ENCODE assay signal across 16 cellular contexts in the genomic region with DNA sequence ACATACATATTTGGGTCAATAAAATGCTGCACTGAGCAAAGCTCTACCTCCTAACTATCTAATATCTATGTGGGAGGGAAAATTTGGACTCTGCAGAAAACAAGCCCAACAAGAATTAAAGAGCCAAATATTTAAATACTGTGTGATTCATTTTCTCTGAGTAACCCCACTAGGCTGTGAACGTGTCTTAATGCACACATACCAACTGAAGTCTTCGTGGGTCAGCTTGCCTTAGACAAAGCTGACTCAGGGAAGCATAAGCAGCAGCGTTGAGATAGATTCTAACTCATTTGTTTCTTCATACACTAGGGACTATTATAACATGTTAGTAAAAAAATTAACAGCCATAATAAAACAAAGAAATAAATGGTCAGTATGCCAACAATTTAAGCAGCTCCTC.
A peak's percentile ranks its signal among the peaks of the same experiment; 100 is the strongest.
DNase-seq lines count a peak whose midpoint lies in the region; ATAC-seq, FAIRE-seq and TF ChIP-seq lines count a peak whose summit lies in the region.
"Had no signal": no experiment of that assay in that cellular context is flagged by ENCODE, and none has a peak within 500 bp of the region (broad histone marks: within the 10 kb centered on the region; RNA-seq: fewer than 3 reads in every experiment).

No MANE protein-coding gene starts in this region.

- H3K27ac ChIP-seq in A549 (0 out of 6 replicates have a peak overlapping the region, but pooled peaks of 1 of the 2 experiments have one; percentile 26), astrocyte (ENCODE audit: low read depth, low read length) (no peak overlapping the region)
- H3K27ac ChIP-seq: gastroesophageal sphincter had no signal

- H3K4me3 Mint-ChIP-seq in astrocyte (ENCODE audit: unreplicated experiment) (no peak overlapping the region), Caco-2 (ENCODE audit: unreplicated experiment) (no peak overlapping the region)
- no peak overlapping the region for H3K4me3 Mint-ChIP-seq in stimulated activated naive CD8-positive, alpha-beta T cell treated with anti-CD3 and anti-CD28 coated beads, Interleukin-15, amount 100 ng/mL, for 72 hours
- H3K4me3 Mint-ChIP-seq: activated CD4-positive, alpha-beta T cell treated with anti-CD3 and anti-CD28 coated beads, Interleukin-2, amount 10 ng/mL, durations not matched to agents 24 days and 14 days; nephron progenitor cell had no signal

- intact Hi-C loops in Caco-2 (cut with micrococcal nuclease; ENCODE audit: unreplicated experiment) = no loop called here

- TF ChIP-seq CTCF in A549 (IDR thresholded peaks at IDR 0.05) (no peak), astrocyte (IDR thresholded peaks at IDR 0.05; ENCODE audit: insufficient read depth, low read depth, low read length) (no peak), Caco-2 (IDR thresholded peaks at IDR 0.05; ENCODE audit: insufficient read depth in 1 of 2, low read depth in 1 of 2, low read length in 1 of 2, severe bottlenecking in 1 of 2, unreplicated experiment in 1 of 2) (no peak)

- H3K4me3 ChIP-seq in A549 (no peak overlapping the region), astrocyte (ENCODE audit: insufficient read depth, low read depth, low read length) (no peak overlapping the region), Caco-2 (ENCODE audit: low read depth, low read length) (no peak overlapping the region)
- H3K4me3 ChIP-seq: gastroesophageal sphincter, tibial artery had no signal

- H3K4me1 Mint-ChIP-seq in astrocyte (ENCODE audit: low read depth, unreplicated experiment) (peaks cover 18% of the 10 kb centered on the region), Caco-2 (ENCODE audit: low read depth, unreplicated experiment) (no peaks in the 10 kb centered on the region)
- no peaks in the 10 kb centered on the region for H3K4me1 Mint-ChIP-seq in stimulated activated naive CD8-positive, alpha-beta T cell treated with anti-CD3 and anti-CD28 coated beads, Interleukin-15, amount 100 ng/mL, for 72 hours
- H3K4me1 Mint-ChIP-seq: activated CD4-positive, alpha-beta T cell treated with anti-CD3 and anti-CD28 coated beads, Interleukin-2, amount 10 ng/mL, durations not matched to agents 24 days and 14 days; nephron progenitor cell had no signal

- BruUV-seq in Caco-2 (replicated peaks; lab: Mats Ljungman, UMichigan) = no TSS peak

- H3K27me3 Mint-ChIP-seq in astrocyte (ENCODE audit: low read depth, unreplicated experiment) (no peaks in the 10 kb centered on the region), Caco-2 (ENCODE audit: insufficient read depth, unreplicated experiment) (no peaks in the 10 kb centered on the region)
- no peaks in the 10 kb centered on the region for H3K27me3 Mint-ChIP-seq in stimulated activated naive CD8-positive, alpha-beta T cell treated with anti-CD3 and anti-CD28 coated beads, Interleukin-15, amount 100 ng/mL, for 72 hours
- H3K27me3 Mint-ChIP-seq: activated CD4-positive, alpha-beta T cell treated with anti-CD3 and anti-CD28 coated beads, Interleukin-2, amount 10 ng/mL, durations not matched to agents 24 days and 14 days had no signal

- H4K20me1 ChIP-seq in astrocyte (ENCODE audit: insufficient read depth, low read length) = no peaks in the 10 kb centered on the region

- H3K36me3 Mint-ChIP-seq in astrocyte (ENCODE audit: low read depth, unreplicated experiment) = no peaks in the 10 kb centered on the region
- no peaks in the 10 kb centered on the region for H3K36me3 Mint-ChIP-seq in Caco-2 (ENCODE audit: insufficient read depth, unreplicated experiment)

- DNase-seq in A549 (ENCODE audit: low read depth in 1 of 2, low spot score in 1 of 2) (peak in 1 of 2 experiments; percentile 5), HS-27A (ENCODE audit: low read depth) (peak; percentile 89), astrocyte (ENCODE audit: low read depth) (peak; percentile 84), hepatic stellate cell (ENCODE audit: low spot score) (peak; percentile 38), Caco-2 (no peak)
- no peak for DNase-seq in stimulated activated naive CD8-positive, alpha-beta T cell treated with anti-CD3 and anti-CD28 coated beads, Interleukin-15, amount 100 ng/mL, for 72 hours
- DNase-seq: activated CD4-positive, alpha-beta T cell treated with anti-CD3 and anti-CD28 coated beads, Interleukin-2, amount 10 ng/mL, durations not matched to agents 24 days and 14 days; DMS79; NCI-H2029 treated with DMSO at 0.1 percent for 48 hours; nephron progenitor cell; tibial artery had no signal

- H3K36me3 ChIP-seq in astrocyte (ENCODE audit: insufficient read depth, low read length) (no peaks in the 10 kb centered on the region), Caco-2 (ENCODE audit: control insufficient read depth, insufficient read depth, low read length) (no peaks in the 10 kb centered on the region)
- H3K36me3 ChIP-seq: gastroesophageal sphincter, tibial artery had no signal

- H3K4me2 ChIP-seq in A549 = peak overlapping the region; percentile 56
- H3K4me2 ChIP-seq in astrocyte (ENCODE audit: low read length) = no peak overlapping the region

- TF ChIP-seq POLR2A in A549 (IDR thresholded peaks at IDR 0.05; ENCODE audit: low read length) = no peak

- no peak for TF ChIP-seq EP300 in A549 (IDR thresholded peaks at IDR 0.05)

- FAIRE-seq in A549 (lab: Jason Lieb, UNC) (no peak), astrocyte (lab: Jason Lieb, UNC) (peak; percentile 23)

- H3K27ac Mint-ChIP-seq in astrocyte (ENCODE audit: unreplicated experiment) = peak overlapping the region; percentile 66
- no peak overlapping the region for H3K27ac Mint-ChIP-seq in stimulated activated naive CD8-positive, alpha-beta T cell treated with anti-CD3 and anti-CD28 coated beads, Interleukin-15, amount 100 ng/mL, for 72 hours
- H3K27ac Mint-ChIP-seq in Caco-2 (ENCODE audit: unreplicated experiment) = no peak overlapping the region
- H3K27ac Mint-ChIP-seq: activated CD4-positive, alpha-beta T cell treated with anti-CD3 and anti-CD28 coated beads, Interleukin-2, amount 10 ng/mL, durations not matched to agents 24 days and 14 days; nephron progenitor cell had no signal

- ATAC-seq in A549 (peak in 1 of 2 experiments; percentile 73; a peak in 2 of 6 replicates), GM21423 (IDR thresholded peaks at IDR 0.05; ENCODE audit: unreplicated experiment) (no peak), HG03354 (IDR thresholded peaks at IDR 0.05; ENCODE audit: poor library complexity, severe bottlenecking, unreplicated experiment) (no peak)
- no peak for ATAC-seq in stimulated activated naive CD8-positive, alpha-beta T cell treated with anti-CD3 and anti-CD28 coated beads, Interleukin-15, amount 100 ng/mL, for 72 hours
- ATAC-seq: gastroesophageal sphincter, HCT116, left lobe of liver had no signal

- CTCF ChIA-PET in A549 (lab: Yijun Ruan, JAX) = interaction anchor here (1.0 kb wide), 1 partner anchor 115 kb away, joined by 3 read pairs; no protein-coding TSS in a partner anchor
- CTCF ChIA-PET in Caco-2 (lab: Charles Lee) = no interaction called here

- 3% methylated on average over 3 of the region's 3 CpGs for WGBS in A549 (ENCODE audit: missing lambda C conversion rate)

- no peak overlapping the region for H2AFZ ChIP-seq in astrocyte (ENCODE audit: low read depth, low read length)

- H3K4me1 ChIP-seq in A549 (peaks cover 13% of the 10 kb centered on the region), astrocyte (ENCODE audit: insufficient read depth, low read length) (peaks cover 4% of the 10 kb centered on the region), Caco-2 (no peaks in the 10 kb centered on the region)

- peaks cover 2% of the 10 kb centered on the region for H3K9me3 Mint-ChIP-seq in astrocyte (ENCODE audit: unreplicated experiment)
- no peaks in the 10 kb centered on the region for H3K9me3 Mint-ChIP-seq in stimulated activated naive CD8-positive, alpha-beta T cell treated with anti-CD3 and anti-CD28 coated beads, Interleukin-15, amount 100 ng/mL, for 72 hours
- no peaks in the 10 kb centered on the region for H3K9me3 Mint-ChIP-seq in Caco-2 (ENCODE audit: unreplicated experiment)
- H3K9me3 Mint-ChIP-seq: activated CD4-positive, alpha-beta T cell treated with anti-CD3 and anti-CD28 coated beads, Interleukin-2, amount 10 ng/mL, durations not matched to agents 24 days and 14 days; nephron progenitor cell had no signal

- H3K9ac ChIP-seq in astrocyte (ENCODE audit: low read length) = no peak overlapping the region

- POLR2A ChIA-PET in A549 (lab: Yijun Ruan, JAX) = no interaction called here
- POLR2A ChIA-PET in Caco-2 (lab: Charles Lee) = no interaction called here

- H3K27me3 ChIP-seq in astrocyte (ENCODE audit: insufficient read depth, low read length) = no peaks in the 10 kb centered on the region
- H3K27me3 ChIP-seq in Caco-2 (replicated peaks; ENCODE audit: control insufficient read depth, insufficient read depth, low read length) = no peaks in the 10 kb centered on the region
- H3K27me3 ChIP-seq: gastroesophageal sphincter, tibial artery had no signal

- no peaks in the 10 kb centered on the region for H3K79me2 ChIP-seq in astrocyte (ENCODE audit: insufficient read depth, low read length)

- no peak for TF ChIP-seq RAD21 in A549 (conservative IDR thresholded peaks at IDR 0.05 in 1 of 2, IDR thresholded peaks at IDR 0.05 in 1 of 2)

- H3K9me3 ChIP-seq in A549 = no peaks in the 10 kb centered on the region
- no peaks in the 10 kb centered on the region for H3K9me3 ChIP-seq in astrocyte (ENCODE audit: insufficient read depth, low read depth, low read length)
- H3K9me3 ChIP-seq in Caco-2 = no peaks in the 10 kb centered on the region
- H3K9me3 ChIP-seq: gastroesophageal sphincter, tibial artery had no signal

TF ChIP-seq in A549, 52 proteins besides CTCF, POLR2A, EP300 and RAD21 (continues in another document):
- TF ChIP-seq SREBF2 (IDR thresholded peaks at IDR 0.05) (no peak), FOSL2 (IDR thresholded peaks at IDR 0.05) (no peak), FOSL2 (CRISPR knock-in tag; IDR thresholded peaks at IDR 0.05) (no peak), KDM1A (IDR thresholded peaks at IDR 0.05; ENCODE audit: low read depth) (no peak), MAFK (IDR thresholded peaks at IDR 0.05; ENCODE audit: partially characterized antibody) (peak; percentile 2), MYC (IDR thresholded peaks at IDR 0.05; ENCODE audit: borderline replicate concordance, low read length) (no peak), KDM5A (IDR thresholded peaks at IDR 0.05) (no peak)
- TF ChIP-seq, protein P1, sequence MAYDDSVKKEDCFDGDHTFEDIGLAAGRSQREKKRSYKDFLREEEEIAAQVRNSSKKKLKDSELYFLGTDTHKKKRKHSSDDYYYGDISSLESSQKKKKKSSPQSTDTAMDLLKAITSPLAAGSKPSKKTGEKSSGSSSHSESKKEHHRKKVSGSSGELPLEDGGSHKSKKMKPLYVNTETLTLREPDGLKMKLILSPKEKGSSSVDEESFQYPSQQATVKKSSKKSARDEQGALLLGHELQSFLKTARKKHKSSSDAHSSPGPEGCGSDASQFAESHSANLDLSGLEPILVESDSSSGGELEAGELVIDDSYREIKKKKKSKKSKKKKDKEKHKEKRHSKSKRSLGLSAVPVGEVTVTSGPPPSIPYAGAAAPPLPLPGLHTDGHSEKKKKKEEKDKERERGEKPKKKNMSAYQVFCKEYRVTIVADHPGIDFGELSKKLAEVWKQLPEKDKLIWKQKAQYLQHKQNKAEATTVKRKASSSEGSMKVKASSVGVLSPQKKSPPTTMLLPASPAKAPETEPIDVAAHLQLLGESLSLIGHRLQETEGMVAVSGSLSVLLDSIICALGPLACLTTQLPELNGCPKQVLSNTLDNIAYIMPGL (CRISPR knock-in tag; IDR thresholded peaks at IDR 0.05; ENCODE audit: borderline replicate concordance) = no peak

Comparison
In these comparisons a context has a peak if more than half of its experiments do, and no peak if none do; other contexts are left out.
1. DNase-seq: peak in HS-27A (single experiment), astrocyte (single experiment) and hepatic stellate cell (single experiment); none in stimulated activated naive CD8-positive, alpha-beta T cell treated with anti-CD3 and anti-CD28 coated beads, Interleukin-15, amount 100 ng/mL, for 72 hours (0 of 2) and Caco-2 (0 of 2).